ENCODE assay signal across 21 cellular contexts in the genomic region with DNA sequence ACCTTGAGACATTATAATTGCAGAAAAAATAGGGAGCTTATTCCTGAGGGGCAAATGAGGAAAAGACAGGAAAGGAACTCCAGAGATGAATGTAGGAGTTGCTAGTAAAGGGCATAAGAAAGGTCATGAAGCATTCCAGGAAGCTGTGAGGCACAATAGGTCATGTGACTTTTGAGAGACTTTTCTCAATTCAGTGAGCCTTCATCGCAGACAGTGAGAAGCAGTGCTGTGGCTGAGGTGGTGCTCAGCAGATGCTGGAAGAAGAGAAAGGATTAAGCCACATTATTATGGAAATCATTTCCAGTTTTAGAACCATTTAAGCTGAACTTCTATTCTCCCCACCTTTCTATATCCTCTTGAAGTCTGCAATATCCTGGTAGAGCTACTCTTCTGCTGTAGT. TPM values are rescaled to one million over a fixed set of nuclear protein-coding genes. Genes with fewer than 3 reads are reported as not detected.
DNase-seq lines count a peak whose midpoint lies in the region; ATAC-seq, FAIRE-seq and TF ChIP-seq lines count a peak whose summit lies in the region.
"Had no signal": no experiment of that assay in that cellular context is flagged by ENCODE, and none has a peak within 500 bp of the region (broad histone marks: within the 10 kb centered on the region; RNA-seq: fewer than 3 reads in every experiment).

No MANE protein-coding gene starts in this region.

- CTCF ChIA-PET in WTC11 (lab: Charles Lee): interaction anchor here (0.6 to 0.9 kb wide), 2 partner anchors 26 to 92 kb away, joined by 3 read pairs; no protein-coding TSS in a partner anchor

- DNase-seq in H7 (peak; percentile 30), WTC11 (ENCODE audit: low spot score) (no peak), kidney glomerular epithelial cell (lab: John Stamatoyannopoulos, UW) (peak; percentile 45), osteoblast (ENCODE audit: insufficient read length, low spot score, missing footprints) (no peak), amygdala (lab: John Stamatoyannopoulos, UW) (no peak), kidney (no peak), left cardiac atrium (no peak)
- DNase-seq: DND-41; GDM1; NCI-H187; NCI-H2171; NCI-H446 treated with DMSO at 0.1 percent for 48 hours; NK-92 treated with Interleukin-12 subunit alpha and Interleukin-12 subunit beta, amount 100 ng/mL, for 24 hours; OCI-M1; SHP77 treated with DMSO at 0.1 percent for 48 hours had no signal

- no peaks in the 10 kb centered on the region for H3K27me3 ChIP-seq in H7 (ENCODE audit: control insufficient read depth, insufficient read depth, low read length)
- H3K27me3 ChIP-seq in osteoblast (ENCODE audit: insufficient read depth, low read length): no peaks in the 10 kb centered on the region

- H3K4me2 ChIP-seq in osteoblast (ENCODE audit: insufficient read depth, low read length): peak overlapping the region; percentile 0

- POLR2A ChIA-PET in WTC11 (lab: Charles Lee): interaction anchor here (0.6 kb wide), 1 partner anchor 1584 kb away, joined by 4 read pairs; no protein-coding TSS in a partner anchor

- H4K20me1 ChIP-seq in osteoblast (ENCODE audit: insufficient read depth, low read length): no peaks in the 10 kb centered on the region

- H3K36me3 ChIP-seq in H7 (replicated peaks; ENCODE audit: control insufficient read depth, insufficient read depth, low read length) (no peaks in the 10 kb centered on the region), osteoblast (ENCODE audit: insufficient read depth, low read length) (no peaks in the 10 kb centered on the region), kidney (ENCODE audit: control insufficient read depth in 1 of 2, insufficient read depth in 2 of 2, low read length in 2 of 2) (no peaks in the 10 kb centered on the region)

- H3K4me1 ChIP-seq in osteoblast (ENCODE audit: insufficient read depth, low read length) (peaks cover 24% of the 10 kb centered on the region), kidney (ENCODE audit: control insufficient read depth in 1 of 2, insufficient read depth in 1 of 2, low read depth in 1 of 2, low read length in 2 of 2) (peaks cover 15 to 30% of the 10 kb centered on the region in 2 donors)

- H3K9ac ChIP-seq in kidney (ENCODE audit: low read length in 2 of 2): no peak overlapping the region

- peaks cover 36% of the 10 kb centered on the region for H3K4me1 Mint-ChIP-seq in WTC11

- no peaks in the 10 kb centered on the region for H3K9me3 Mint-ChIP-seq in WTC11

- no peak overlapping the region for H2AFZ ChIP-seq in osteoblast (ENCODE audit: low read length)

- H3K4me3 ChIP-seq in H7 (ENCODE audit: insufficient read depth, low read depth, low read length) (no peak overlapping the region), osteoblast (ENCODE audit: insufficient read depth, low read length) (no peak overlapping the region), kidney (ENCODE audit: low read length in 2 of 2) (peak overlapping the region in 1 of 2 donors; percentile 15)
- H3K4me3 ChIP-seq: GM12878 had no signal

- H3K27ac Mint-ChIP-seq in WTC11: no peak overlapping the region

- H3K79me2 ChIP-seq in osteoblast (ENCODE audit: insufficient read depth, low read length): peaks cover 34% of the 10 kb centered on the region

- FAIRE-seq in kidney (lab: Jason Lieb, UNC): no peak
- FAIRE-seq: GM12878, GM18507, HTR-8/SVneo had no signal

- no peak overlapping the region for H3K4me3 Mint-ChIP-seq in WTC11

- no peaks in the 10 kb centered on the region for H3K36me3 Mint-ChIP-seq in WTC11

- H3K27ac ChIP-seq in osteoblast (ENCODE audit: low read depth, low read length) (no peak overlapping the region), kidney (ENCODE audit: low read depth in 2 of 2, low read length in 2 of 2) (no peak overlapping the region)
- H3K27ac ChIP-seq: C4-2B, HL-60 had no signal

- no peaks in the 10 kb centered on the region for H3K27me3 Mint-ChIP-seq in WTC11 (ENCODE audit: low read depth)

- H3K9me3 ChIP-seq in osteoblast (ENCODE audit: low read depth, low read length) (no peaks in the 10 kb centered on the region), kidney (ENCODE audit: control insufficient read depth in 1 of 2, low read length in 2 of 2) (no peaks in the 10 kb centered on the region)

- TF ChIP-seq CTCF in WTC11 (IDR thresholded peaks at IDR 0.05) (no peak), osteoblast (IDR thresholded peaks at IDR 0.05; ENCODE audit: extremely low read depth, low read depth, low read length) (no peak), kidney (IDR thresholded peaks at IDR 0.05; ENCODE audit: borderline replicate concordance, extremely low read depth, insufficient read depth) (no peak)

- intact Hi-C loops in kidney (cut with DNase I): no loop called here
- intact Hi-C loops in left cardiac atrium (cut with DNase I): no loop called here

- ATAC-seq in WTC11 (peak; percentile 71), HG03097 (IDR thresholded peaks at IDR 0.05; ENCODE audit: low FRiP score, unreplicated experiment) (no peak), left cardiac atrium (no peak)
- ATAC-seq: GM12878 had no signal

TF ChIP-seq in WTC11, 78 proteins besides CTCF, POLR2A, EP300 and RAD21:
- TF ChIP-seq, protein P1, sequence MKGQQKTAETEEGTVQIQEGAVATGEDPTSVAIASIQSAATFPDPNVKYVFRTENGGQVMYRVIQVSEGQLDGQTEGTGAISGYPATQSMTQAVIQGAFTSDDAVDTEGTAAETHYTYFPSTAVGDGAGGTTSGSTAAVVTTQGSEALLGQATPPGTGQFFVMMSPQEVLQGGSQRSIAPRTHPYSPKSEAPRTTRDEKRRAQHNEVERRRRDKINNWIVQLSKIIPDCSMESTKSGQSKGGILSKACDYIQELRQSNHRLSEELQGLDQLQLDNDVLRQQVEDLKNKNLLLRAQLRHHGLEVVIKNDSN (CRISPR knock-in tag; IDR thresholded peaks at IDR 0.05): peak; percentile 65; the same call in 1 of the 2 replicates
- TF ChIP-seq USF2 (CRISPR knock-in tag; IDR thresholded peaks at IDR 0.05) (peak; percentile 85), ZNF263 (CRISPR knock-in tag; IDR thresholded peaks at IDR 0.05; ENCODE audit: low read depth) (no peak)
TF ChIP-seq in WTC11: peak in this region for 2.

RNA-seq across cellular contexts. Expression of gene SPTLC3, which starts 4.1 kb away (rescaled TPM):
- under 0.01 and 2.3 TPM in 2 replicates for total RNA-seq in H7 (2014; rRNA removed; shearing (Covaris generic))
- total RNA-seq in WTC11 (2021) (0.13 to 0.64 TPM (median 0.48 TPM) in 3 replicates), osteoblast (14.8 and 15.9 TPM in 2 replicates), kidney (65.9 TPM), left cardiac atrium (1 to 10 TPM; 6.8 to 8.1 TPM)
- polyA plus RNA-seq in kidney (ENCODE audit: insufficient read depth, low read depth, low replicate concordance): 7.1 TPM

Comparison
In these comparisons a context has a peak if more than half of its experiments do, and no peak if none do; other contexts are left out.
1. DNase-seq: peak in H7 (single experiment) and kidney glomerular epithelial cell (single experiment); none in WTC11 (single experiment), osteoblast (single experiment), amygdala (0 of 56), kidney (single experiment) and left cardiac atrium (single experiment).